ENCODE assay signal across 1 cellular context in genomic region chr1:236156512-236157208, GRCh38.
TF ChIP-seq lines count a peak whose summit lies in the region.

No MANE protein-coding gene starts in this region.

TF ChIP-seq in GM12878, 131 proteins besides CTCF, POLR2A, EP300 and RAD21 (continued from another document):
- TF ChIP-seq E4F1 (IDR thresholded peaks at IDR 0.05; ENCODE audit: borderline replicate concordance, partially characterized antibody) (peak; percentile 65), FOXK2 (IDR thresholded peaks at IDR 0.05) (no peak), HDAC6 (IDR thresholded peaks at IDR 0.05; ENCODE audit: unreplicated experiment) (no peak), NFIC (IDR thresholded peaks at IDR 0.05; ENCODE audit: low read depth, low read length) (peak; percentile 88), ZNF217 (IDR thresholded peaks at IDR 0.05) (no peak), CEBPB (IDR thresholded peaks at IDR 0.05; ENCODE audit: borderline replicate concordance in 1 of 2, low read depth in 2 of 2, low read length in 2 of 2) (no peak), PAX8 (IDR thresholded peaks at IDR 0.05) (no peak), CBFB (IDR thresholded peaks at IDR 0.05; ENCODE audit: low read depth) (peak; percentile 90), MXI1 (IDR thresholded peaks at IDR 0.05; ENCODE audit: low read depth, low read length) (peak; percentile 96), CHD2 (IDR thresholded peaks at IDR 0.05; ENCODE audit: borderline replicate concordance, low read depth, low read length) (peak; percentile 92), IKZF2 (IDR thresholded peaks at IDR 0.05) (peak; percentile 96 to 97)
TF ChIP-seq in GM12878: peak in this region for 71.
